In genomic region chr5:102226321-102226720, GRCh38 we compare ENCODE assay signal across 24 cellular contexts.
"Had no signal": no experiment of that assay in that cellular context is flagged by ENCODE, and none has a peak within 500 bp of the region (broad histone marks: within the 10 kb centered on the region; RNA-seq: fewer than 3 reads in every experiment).

No MANE protein-coding gene starts in this region.

- H3K27ac ChIP-seq: ascending aorta, breast epithelium, epithelial cell of prostate, esophagus squamous epithelium, heart left ventricle had no signal

- H3K4me1 ChIP-seq: ascending aorta, breast epithelium, esophagus squamous epithelium, heart left ventricle had no signal

- H3K4me3 ChIP-seq: ascending aorta, breast epithelium, esophagus squamous epithelium, heart left ventricle had no signal

- ATAC-seq: activated CD4-positive, alpha-beta T cell treated with anti-CD3 and anti-CD28 coated beads for 36 hours; activated CD8-positive, alpha-beta memory T cell treated with anti-CD3 and anti-CD28 coated beads, Interleukin-2, amount 10 ng/mL, durations not matched to agents 7 days and 5 days; activated CD8-positive, alpha-beta T cell treated with anti-CD3 and anti-CD28 coated beads, Interleukin-2, amount 10 ng/mL, durations not matched to agents 7 days and 5 days; activated naive CD4-positive, alpha-beta T cell treated with anti-CD3 and anti-CD28 coated beads, Interleukin-2, amount 50 U/mL, for 72 hours; effector memory CD8-positive, alpha-beta T cell; heart left ventricle had no signal

- DNase-seq: activated CD4-positive, alpha-beta memory T cell treated with anti-CD3 and anti-CD28 coated beads for 36 hours; activated CD4-positive, alpha-beta T cell treated with anti-CD3 and anti-CD28 coated beads for 36 hours; activated CD4-positive, alpha-beta T cell treated with anti-CD3 and anti-CD28 coated beads, Interleukin-2, amount 10 ng/mL, durations not matched to agents 24 days and 14 days; activated CD4-positive, CD25-positive, alpha-beta regulatory T cell; activated CD4-positive, CD25-positive, alpha-beta regulatory T cell treated with anti-CD3 and anti-CD28 coated beads, Interleukin-2, amount 50 U/mL, for 72 hours; activated CD8-positive, alpha-beta memory T cell treated with anti-CD3 and anti-CD28 coated beads, Interleukin-2, amount 10 ng/mL, durations not matched to agents 7 days and 5 days; activated CD8-positive, alpha-beta memory T cell treated with anti-CD3 and anti-CD28 coated beads, Interleukin-2, amount 50 U/mL, for 4 hours; activated CD8-positive, alpha-beta T cell treated with anti-CD3 and anti-CD28 coated beads, Interleukin-2, amount 10 ng/mL, durations not matched to agents 7 days and 5 days; activated effector memory CD4-positive, alpha-beta T cell treated with anti-CD3 and anti-CD28 coated beads, Interleukin-2, amount 50 U/mL, for 16 hours; activated naive CD4-positive, alpha-beta T cell treated with anti-CD3 and anti-CD28 coated beads, Interleukin-2, amount 10 ng/mL, durations not matched to agents 7 days and 5 days; activated naive CD8-positive, alpha-beta T cell treated with anti-CD3 and anti-CD28 coated beads, Interleukin-2, amount 10 ng/mL, durations not matched to agents 7 days and 5 days; activated T-cell treated with anti-CD3 and anti-CD28 coated beads, Interleukin-2, amount 50 U/mL, for 1 hour; activated T-cell treated with anti-CD3 and anti-CD28 coated beads, Interleukin-2, amount 50 U/mL, for 48 hours; cortex of kidney; dermis blood vessel endothelial cell; effector CD4-positive, alpha-beta T cell; effector memory CD8-positive, alpha-beta T cell; esophagus squamous epithelium; heart left ventricle; T-helper 2 cell had no signal

- H3K36me3 ChIP-seq: ascending aorta, breast epithelium, esophagus squamous epithelium, heart left ventricle had no signal

- H3K27me3 ChIP-seq: ascending aorta, breast epithelium, esophagus squamous epithelium, heart left ventricle had no signal
